In the genomic region with DNA sequence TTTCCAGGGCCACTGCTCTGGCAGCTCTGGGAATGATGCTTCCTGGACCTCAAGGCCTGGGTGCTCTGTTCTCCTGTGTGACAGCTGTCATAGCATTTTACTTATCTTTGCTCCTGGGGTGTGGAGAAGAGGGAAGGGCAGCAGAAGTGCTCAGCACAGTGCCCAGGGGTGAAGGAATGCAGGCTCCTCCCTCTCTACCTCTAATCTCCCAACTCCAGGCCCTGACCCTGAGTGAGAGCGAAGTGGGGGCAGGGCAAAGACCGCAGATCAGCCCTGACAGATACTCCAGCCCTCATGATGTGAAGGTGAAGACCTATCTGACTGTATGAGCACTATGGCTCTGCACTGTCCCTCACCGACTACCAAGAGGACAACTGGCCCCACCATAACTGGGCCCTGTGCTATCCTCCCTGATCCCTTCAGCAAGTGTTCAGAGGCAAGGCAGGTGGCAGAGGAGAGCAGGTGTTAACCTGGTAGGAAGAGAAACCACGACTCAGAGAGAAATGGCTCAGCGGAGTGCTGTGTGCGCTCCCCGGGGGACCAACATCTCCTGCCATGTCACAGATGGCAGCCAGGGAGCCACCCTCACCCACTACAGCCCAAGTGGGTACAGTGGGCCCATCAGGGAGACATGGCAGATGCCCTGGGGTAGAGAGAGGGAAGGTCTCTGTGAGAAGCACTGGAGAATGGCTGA, we compare ENCODE assay signal across 1 cellular context.
TF ChIP-seq lines count a peak whose summit lies in the region.

No MANE protein-coding gene starts in this region.

TF ChIP-seq in K562, 482 proteins besides CTCF, POLR2A, EP300 and RAD21 (continues in another document):
- TF ChIP-seq, protein P1, sequence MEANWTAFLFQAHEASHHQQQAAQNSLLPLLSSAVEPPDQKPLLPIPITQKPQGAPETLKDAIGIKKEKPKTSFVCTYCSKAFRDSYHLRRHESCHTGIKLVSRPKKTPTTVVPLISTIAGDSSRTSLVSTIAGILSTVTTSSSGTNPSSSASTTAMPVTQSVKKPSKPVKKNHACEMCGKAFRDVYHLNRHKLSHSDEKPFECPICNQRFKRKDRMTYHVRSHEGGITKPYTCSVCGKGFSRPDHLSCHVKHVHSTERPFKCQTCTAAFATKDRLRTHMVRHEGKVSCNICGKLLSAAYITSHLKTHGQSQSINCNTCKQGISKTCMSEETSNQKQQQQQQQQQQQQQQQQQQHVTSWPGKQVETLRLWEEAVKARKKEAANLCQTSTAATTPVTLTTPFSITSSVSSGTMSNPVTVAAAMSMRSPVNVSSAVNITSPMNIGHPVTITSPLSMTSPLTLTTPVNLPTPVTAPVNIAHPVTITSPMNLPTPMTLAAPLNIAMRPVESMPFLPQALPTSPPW (CRISPR knock-in tag; IDR thresholded peaks at IDR 0.05), result peak; percentile 71
- TF ChIP-seq RCOR1 (IDR thresholded peaks at IDR 0.05; ENCODE audit: borderline replicate concordance in 1 of 2, low read depth in 2 of 2, low read length in 2 of 2) (peak; percentile 90 to 98; a peak in 3 of 4 replicates), ZNF589 (CRISPR knock-in tag; IDR thresholded peaks at IDR 0.05; ENCODE audit: low read depth) (peak; percentile 81; the same call in 1 of the 2 replicates), POLR2AphosphoS5 (IDR thresholded peaks at IDR 0.05; ENCODE audit: control insufficient read depth, insufficient read depth, low read depth, low read length) (peak; percentile 97), TAF1 (IDR thresholded peaks at IDR 0.05; ENCODE audit: control insufficient read depth, extremely low read depth, insufficient read depth, low read length, severe bottlenecking) (peak; percentile 43), SOX6 (IDR thresholded peaks at IDR 0.05) (peak; percentile 93), SPI1 (IDR thresholded peaks at IDR 0.05; ENCODE audit: borderline replicate concordance, low read depth, low read length) (peak; percentile 54; the same call in 1 of the 2 replicates), ZC3H4 (CRISPR knock-in tag; IDR thresholded peaks at IDR 0.05; ENCODE audit: borderline replicate concordance) (no peak), TARDBP (IDR thresholded peaks at IDR 0.05) (peak; percentile 84; the same call in 1 of the 2 replicates), NFIC (IDR thresholded peaks at IDR 0.05) (peak; percentile 89), PCBP1 (IDR thresholded peaks at IDR 0.05; ENCODE audit: low read depth, low read length, poor library complexity, severe bottlenecking) (no peak), ZNF644 (tag; IDR thresholded peaks at IDR 0.05; ENCODE audit: low read depth) (peak; percentile 91), STAT5A (IDR thresholded peaks at IDR 0.05; ENCODE audit: borderline replicate concordance, low read length) (peak; percentile 92), HMGN3 (IDR thresholded peaks at IDR 0.05; ENCODE audit: borderline replicate concordance, extremely low read depth, insufficient read length, low read depth, low read length) (peak; percentile 82), BCOR (IDR thresholded peaks at IDR 0.05) (peak; percentile 79), LCOR (CRISPR knock-in tag; IDR thresholded peaks at IDR 0.05) (peak; percentile 66; the same call in 1 of the 2 replicates), CBFB (CRISPR knock-in tag; IDR thresholded peaks at IDR 0.05) (peak; percentile 94), NEUROD1 (IDR thresholded peaks at IDR 0.05; ENCODE audit: borderline replicate concordance, low read depth, low read length, partially characterized antibody) (peak; percentile 69), HLTF (IDR thresholded peaks at IDR 0.05) (0 out of 2 replicates have a peak, but pooled peaks have one; percentile 23), MEF2A (IDR thresholded peaks at IDR 0.05; ENCODE audit: control insufficient read depth, low read depth, low read length) (no peak), LEF1 (IDR thresholded peaks at IDR 0.05) (peak; percentile 96), RNF2 (IDR thresholded peaks at IDR 0.05) (peak; percentile 97), ELF4 (CRISPR knock-in tag; IDR thresholded peaks at IDR 0.05) (peak; percentile 18; the same call in 1 of the 2 replicates), CHD4 (IDR thresholded peaks at IDR 0.05; ENCODE audit: insufficient read depth, insufficient replicate concordance, low read depth, low read length, poor library complexity, severe bottlenecking) (no peak), YY1 (IDR thresholded peaks at IDR 0.05; ENCODE audit: borderline replicate concordance in 1 of 3, control insufficient read depth in 1 of 3, extremely low read depth in 1 of 3, insufficient read depth in 3 of 3, insufficient read length in 1 of 3, insufficient replicate concordance in 2 of 3, low read depth in 1 of 3, low read length in 2 of 3) (peak in 1 of 3 experiments; percentile 40), EHMT2 (IDR thresholded peaks at IDR 0.05) (0 out of 2 replicates have a peak, but pooled peaks have one; percentile 44), FOXM1 (IDR thresholded peaks at IDR 0.05; ENCODE audit: low read depth) (peak; percentile 84), FOXM1 (CRISPR knock-in tag; IDR thresholded peaks at IDR 0.05; ENCODE audit: low read depth) (no peak), HNRNPL (IDR thresholded peaks at IDR 0.05; ENCODE audit: low read depth, low read length) (peak; percentile 90), ETV1 (tag; conservative IDR thresholded peaks at IDR 0.05; ENCODE audit: low read depth) (0 out of 2 replicates have a peak, but pooled peaks have one; percentile 15), POLR2AphosphoS2 (IDR thresholded peaks at IDR 0.05; ENCODE audit: low read length) (no peak), PHB2 (IDR thresholded peaks at IDR 0.05; ENCODE audit: low read depth) (peak; percentile 83), SAFB2 (IDR thresholded peaks at IDR 0.05; ENCODE audit: borderline replicate concordance, low read depth, low read length, severe bottlenecking) (no peak), NR2C1 (IDR thresholded peaks at IDR 0.05) (peak; percentile 79), NR2C1 (tag; IDR thresholded peaks at IDR 0.05) (peak; percentile 86), ZNF274 (IDR thresholded peaks at IDR 0.05; ENCODE audit: borderline replicate concordance, low read depth, low read length) (peak; percentile 73), TEAD2 (tag; IDR thresholded peaks at IDR 0.05) (peak; percentile 78; the same call in 1 of the 2 replicates)
- TF ChIP-seq, protein P2, sequence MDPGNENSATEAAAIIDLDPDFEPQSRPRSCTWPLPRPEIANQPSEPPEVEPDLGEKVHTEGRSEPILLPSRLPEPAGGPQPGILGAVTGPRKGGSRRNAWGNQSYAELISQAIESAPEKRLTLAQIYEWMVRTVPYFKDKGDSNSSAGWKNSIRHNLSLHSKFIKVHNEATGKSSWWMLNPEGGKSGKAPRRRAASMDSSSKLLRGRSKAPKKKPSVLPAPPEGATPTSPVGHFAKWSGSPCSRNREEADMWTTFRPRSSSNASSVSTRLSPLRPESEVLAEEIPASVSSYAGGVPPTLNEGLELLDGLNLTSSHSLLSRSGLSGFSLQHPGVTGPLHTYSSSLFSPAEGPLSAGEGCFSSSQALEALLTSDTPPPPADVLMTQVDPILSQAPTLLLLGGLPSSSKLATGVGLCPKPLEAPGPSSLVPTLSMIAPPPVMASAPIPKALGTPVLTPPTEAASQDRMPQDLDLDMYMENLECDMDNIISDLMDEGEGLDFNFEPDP (CRISPR knock-in tag; IDR thresholded peaks at IDR 0.05), result no peak
- TF ChIP-seq, protein P3, sequence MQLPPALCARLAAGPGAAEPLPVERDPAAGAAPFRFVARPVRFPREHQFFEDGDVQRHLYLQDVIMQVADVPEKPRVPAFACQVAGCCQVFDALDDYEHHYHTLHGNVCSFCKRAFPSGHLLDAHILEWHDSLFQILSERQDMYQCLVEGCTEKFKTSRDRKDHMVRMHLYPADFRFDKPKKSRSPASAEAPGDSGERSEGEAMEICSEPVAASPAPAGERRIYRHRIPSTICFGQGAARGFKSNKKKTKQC (CRISPR knock-in tag; IDR thresholded peaks at IDR 0.05), result 0 out of 2 replicates have a peak, but pooled peaks have one; percentile 19
- TF ChIP-seq, protein P4, sequence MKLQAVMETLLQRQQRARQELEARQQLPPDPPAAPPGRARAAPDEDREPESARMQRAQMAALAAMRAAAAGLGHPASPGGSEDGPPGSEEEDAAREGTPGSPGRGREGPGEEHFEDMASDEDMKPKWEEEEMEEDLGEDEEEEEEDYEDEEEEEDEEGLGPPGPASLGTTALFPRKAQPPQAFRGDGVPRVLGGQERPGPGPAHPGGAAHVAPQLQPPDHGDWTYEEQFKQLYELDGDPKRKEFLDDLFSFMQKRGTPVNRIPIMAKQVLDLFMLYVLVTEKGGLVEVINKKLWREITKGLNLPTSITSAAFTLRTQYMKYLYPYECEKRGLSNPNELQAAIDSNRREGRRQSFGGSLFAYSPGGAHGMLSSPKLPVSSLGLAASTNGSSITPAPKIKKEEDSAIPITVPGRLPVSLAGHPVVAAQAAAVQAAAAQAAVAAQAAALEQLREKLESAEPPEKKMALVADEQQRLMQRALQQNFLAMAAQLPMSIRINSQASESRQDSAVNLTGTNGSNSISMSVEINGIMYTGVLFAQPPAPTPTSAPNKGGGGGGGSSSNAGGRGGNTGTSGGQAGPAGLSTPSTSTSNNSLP (IDR thresholded peaks at IDR 0.05; ENCODE audit: borderline replicate concordance, low read depth, low read length), result 0 out of 2 replicates have a peak, but pooled peaks have one; percentile 20
- TF ChIP-seq, protein P5, sequence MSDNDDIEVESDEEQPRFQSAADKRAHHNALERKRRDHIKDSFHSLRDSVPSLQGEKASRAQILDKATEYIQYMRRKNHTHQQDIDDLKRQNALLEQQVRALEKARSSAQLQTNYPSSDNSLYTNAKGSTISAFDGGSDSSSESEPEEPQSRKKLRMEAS (CRISPR knock-in tag; IDR thresholded peaks at IDR 0.05), result peak; percentile 80
- TF ChIP-seq, protein P6, sequence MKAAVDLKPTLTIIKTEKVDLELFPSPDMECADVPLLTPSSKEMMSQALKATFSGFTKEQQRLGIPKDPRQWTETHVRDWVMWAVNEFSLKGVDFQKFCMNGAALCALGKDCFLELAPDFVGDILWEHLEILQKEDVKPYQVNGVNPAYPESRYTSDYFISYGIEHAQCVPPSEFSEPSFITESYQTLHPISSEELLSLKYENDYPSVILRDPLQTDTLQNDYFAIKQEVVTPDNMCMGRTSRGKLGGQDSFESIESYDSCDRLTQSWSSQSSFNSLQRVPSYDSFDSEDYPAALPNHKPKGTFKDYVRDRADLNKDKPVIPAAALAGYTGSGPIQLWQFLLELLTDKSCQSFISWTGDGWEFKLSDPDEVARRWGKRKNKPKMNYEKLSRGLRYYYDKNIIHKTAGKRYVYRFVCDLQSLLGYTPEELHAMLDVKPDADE (conservative IDR thresholded peaks at IDR 0.05; ENCODE audit: control insufficient read depth, low read depth, low read length), result peak; percentile 68; the same call in 1 of the 2 replicates
- TF ChIP-seq, protein P7, sequence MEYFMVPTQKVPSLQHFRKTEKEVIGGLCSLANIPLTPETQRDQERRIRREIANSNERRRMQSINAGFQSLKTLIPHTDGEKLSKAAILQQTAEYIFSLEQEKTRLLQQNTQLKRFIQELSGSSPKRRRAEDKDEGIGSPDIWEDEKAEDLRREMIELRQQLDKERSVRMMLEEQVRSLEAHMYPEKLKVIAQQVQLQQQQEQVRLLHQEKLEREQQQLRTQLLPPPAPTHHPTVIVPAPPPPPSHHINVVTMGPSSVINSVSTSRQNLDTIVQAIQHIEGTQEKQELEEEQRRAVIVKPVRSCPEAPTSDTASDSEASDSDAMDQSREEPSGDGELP (CRISPR knock-in tag; IDR thresholded peaks at IDR 0.05; ENCODE audit: borderline replicate concordance), result peak; percentile 84
- TF ChIP-seq, protein P8, sequence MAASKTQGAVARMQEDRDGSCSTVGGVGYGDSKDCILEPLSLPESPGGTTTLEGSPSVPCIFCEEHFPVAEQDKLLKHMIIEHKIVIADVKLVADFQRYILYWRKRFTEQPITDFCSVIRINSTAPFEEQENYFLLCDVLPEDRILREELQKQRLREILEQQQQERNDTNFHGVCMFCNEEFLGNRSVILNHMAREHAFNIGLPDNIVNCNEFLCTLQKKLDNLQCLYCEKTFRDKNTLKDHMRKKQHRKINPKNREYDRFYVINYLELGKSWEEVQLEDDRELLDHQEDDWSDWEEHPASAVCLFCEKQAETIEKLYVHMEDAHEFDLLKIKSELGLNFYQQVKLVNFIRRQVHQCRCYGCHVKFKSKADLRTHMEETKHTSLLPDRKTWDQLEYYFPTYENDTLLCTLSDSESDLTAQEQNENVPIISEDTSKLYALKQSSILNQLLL (CRISPR knock-in tag; IDR thresholded peaks at IDR 0.05; ENCODE audit: borderline replicate concordance), result no peak
- TF ChIP-seq, protein P9, sequence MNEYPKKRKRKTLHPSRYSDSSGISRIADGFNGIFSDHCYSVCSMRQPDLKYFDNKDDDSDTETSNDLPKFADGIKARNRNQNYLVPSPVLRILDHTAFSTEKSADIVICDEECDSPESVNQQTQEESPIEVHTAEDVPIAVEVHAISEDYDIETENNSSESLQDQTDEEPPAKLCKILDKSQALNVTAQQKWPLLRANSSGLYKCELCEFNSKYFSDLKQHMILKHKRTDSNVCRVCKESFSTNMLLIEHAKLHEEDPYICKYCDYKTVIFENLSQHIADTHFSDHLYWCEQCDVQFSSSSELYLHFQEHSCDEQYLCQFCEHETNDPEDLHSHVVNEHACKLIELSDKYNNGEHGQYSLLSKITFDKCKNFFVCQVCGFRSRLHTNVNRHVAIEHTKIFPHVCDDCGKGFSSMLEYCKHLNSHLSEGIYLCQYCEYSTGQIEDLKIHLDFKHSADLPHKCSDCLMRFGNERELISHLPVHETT (CRISPR knock-in tag; conservative IDR thresholded peaks at IDR 0.05 in 1 of 2, IDR thresholded peaks at IDR 0.05 in 1 of 2), result 0 out of 4 replicates have a peak, but pooled peaks of 1 of the 2 experiments have one; percentile 38
- TF ChIP-seq, protein P10, sequence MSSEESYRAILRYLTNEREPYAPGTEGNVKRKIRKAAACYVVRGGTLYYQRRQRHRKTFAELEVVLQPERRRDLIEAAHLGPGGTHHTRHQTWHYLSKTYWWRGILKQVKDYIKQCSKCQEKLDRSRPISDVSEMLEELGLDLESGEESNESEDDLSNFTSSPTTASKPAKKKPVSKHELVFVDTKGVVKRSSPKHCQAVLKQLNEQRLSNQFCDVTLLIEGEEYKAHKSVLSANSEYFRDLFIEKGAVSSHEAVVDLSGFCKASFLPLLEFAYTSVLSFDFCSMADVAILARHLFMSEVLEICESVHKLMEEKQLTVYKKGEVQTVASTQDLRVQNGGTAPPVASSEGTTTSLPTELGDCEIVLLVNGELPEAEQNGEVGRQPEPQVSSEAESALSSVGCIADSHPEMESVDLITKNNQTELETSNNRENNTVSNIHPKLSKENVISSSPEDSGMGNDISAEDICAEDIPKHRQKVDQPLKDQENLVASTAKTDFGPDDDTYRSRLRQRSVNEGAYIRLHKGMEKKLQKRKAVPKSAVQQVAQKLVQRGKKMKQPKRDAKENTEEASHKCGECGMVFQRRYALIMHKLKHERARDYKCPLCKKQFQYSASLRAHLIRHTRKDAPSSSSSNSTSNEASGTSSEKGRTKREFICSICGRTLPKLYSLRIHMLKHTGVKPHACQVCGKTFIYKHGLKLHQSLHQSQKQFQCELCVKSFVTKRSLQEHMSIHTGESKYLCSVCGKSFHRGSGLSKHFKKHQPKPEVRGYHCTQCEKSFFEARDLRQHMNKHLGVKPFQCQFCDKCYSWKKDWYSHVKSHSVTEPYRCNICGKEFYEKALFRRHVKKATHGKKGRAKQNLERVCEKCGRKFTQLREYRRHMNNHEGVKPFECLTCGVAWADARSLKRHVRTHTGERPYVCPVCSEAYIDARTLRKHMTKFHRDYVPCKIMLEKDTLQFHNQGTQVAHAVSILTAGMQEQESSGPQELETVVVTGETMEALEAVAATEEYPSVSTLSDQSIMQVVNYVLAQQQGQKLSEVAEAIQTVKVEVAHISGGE (CRISPR knock-in tag; IDR thresholded peaks at IDR 0.05), result peak in 1 of 3 experiments; percentile 68; a peak in 2 of 6 replicates
